Comparison of ENCODE assay signal across 12 cellular contexts in the genomic region with DNA sequence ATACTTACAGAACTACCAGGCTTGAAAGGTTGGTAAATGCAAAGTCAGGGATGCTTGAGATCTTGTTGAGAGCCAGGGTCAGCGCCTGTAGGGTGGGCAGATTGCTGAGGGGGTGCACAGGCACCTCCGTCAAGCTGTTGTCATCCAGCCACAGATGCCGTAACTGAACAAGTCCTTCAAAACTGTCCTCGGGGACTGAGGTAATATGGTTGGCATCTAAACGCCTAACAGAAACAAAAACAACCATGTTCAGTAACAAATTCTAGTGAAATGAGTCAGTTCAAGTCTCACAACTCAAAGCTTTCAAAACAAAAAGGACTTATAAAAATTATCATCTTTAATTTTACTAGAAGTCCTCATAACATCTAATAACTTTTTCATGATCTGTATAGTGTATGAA. TPM values are rescaled to one million over a fixed set of nuclear protein-coding genes. Genes with fewer than 3 reads are reported as not detected.
DNase-seq lines count a peak whose midpoint lies in the region; ATAC-seq and TF ChIP-seq lines count a peak whose summit lies in the region.
"Had no signal": no experiment of that assay in that cellular context is flagged by ENCODE, and none has a peak within 500 bp of the region (broad histone marks: within the 10 kb centered on the region; RNA-seq: fewer than 3 reads in every experiment).

No MANE protein-coding gene starts in this region.

- TF ChIP-seq CTCF in heart right ventricle (IDR thresholded peaks at IDR 0.05) (no peak), tibial artery (IDR thresholded peaks at IDR 0.05) (no peak)

- H3K36me3 ChIP-seq in heart right ventricle (peaks cover 0 to 45% (median 0%) of the 10 kb centered on the region in 9 donors), tibial artery (peaks cover 0 to 16% (median 4%) of the 10 kb centered on the region in 3 donors)

- H3K9me3 ChIP-seq in heart right ventricle (no peaks in the 10 kb centered on the region), tibial artery (no peaks in the 10 kb centered on the region)

- H3K27me3 ChIP-seq in heart right ventricle (no peaks in the 10 kb centered on the region), tibial artery (no peaks in the 10 kb centered on the region)

- DNase-seq in HCEC 1CT (peak; percentile 74), amniotic stem cell (lab: John Stamatoyannopoulos, UW) (peak; percentile 54), heart right ventricle (no peak), tibial artery (peak in 1 of 2 donors; percentile 24), LoVo (ENCODE audit: low spot score) (no peak), SW480 (ENCODE audit: low spot score) (no peak)
- DNase-seq: activated CD4-positive, alpha-beta T cell treated with anti-CD3 and anti-CD28 coated beads for 4 hours; NCI-H345; retina had no signal

- H3K4me1 ChIP-seq in heart right ventricle (peaks cover 0 to 26% (median 0%) of the 10 kb centered on the region in 9 donors), tibial artery (peaks cover 0 to 35% (median 8%) of the 10 kb centered on the region in 4 donors)

- H3K4me3 ChIP-seq in heart right ventricle (no peak overlapping the region), tibial artery (peak overlapping the region; percentile 35 to 36)
- H3K4me3 ChIP-seq: lung had no signal

- H3K27ac ChIP-seq in heart right ventricle (peak overlapping the region in 2 of 10 donors; percentile 1 to 18), tibial artery (peak overlapping the region; percentile 64 to 70)

- ATAC-seq in heart right ventricle (peak in 5 of 8 donors; percentile 34 to 82 (median 62)), HG02610 (IDR thresholded peaks at IDR 0.05; ENCODE audit: unreplicated experiment) (no peak), GM18511 (IDR thresholded peaks at IDR 0.05; ENCODE audit: unreplicated experiment) (no peak)

- intact Hi-C loops in heart right ventricle (cut with DNase I): loop anchor here in 1 of 10 donors (10.0 kb wide), 1 partner anchor 90 kb away; a partner anchor contains a TSS
- intact Hi-C loops in tibial artery (cut with DNase I; ENCODE audit: low total_unique reads): loop anchor here (10.0 kb wide), 1 partner anchor 80 kb away; no protein-coding TSS in a partner anchor

- WGBS in heart right ventricle, 2 donors: 42 to 61% methylated on average over 5 of the region's 5 CpGs

RNA-seq across cellular contexts. Expression of a gene that starts 22.2 kb away (rescaled TPM):
- total RNA-seq in heart right ventricle: 10 to 100 TPM in 1 of 10 donors, 1 to 10 TPM in 9; 1.1 to 10.7 (median 3.3) TPM
- polyA plus RNA-seq in heart right ventricle: 1 to 10 TPM; 2.8 to 3.8 TPM

Comparison
In these comparisons a context has a peak if more than half of its experiments do, and no peak if none do; other contexts are left out.
1. DNase-seq: peak in HCEC 1CT (single experiment) and amniotic stem cell (single experiment); none in heart right ventricle (0 of 2), LoVo (single experiment) and SW480 (single experiment).
2. ATAC-seq: peak in heart right ventricle (5 of 8); none in HG02610 (single experiment) and GM18511 (single experiment).
3. H3K4me3 ChIP-seq: peak in tibial artery (2 of 2); none in heart right ventricle (0 of 10).